Comparison of ENCODE assay signal across 1 cellular context in the genomic region with DNA sequence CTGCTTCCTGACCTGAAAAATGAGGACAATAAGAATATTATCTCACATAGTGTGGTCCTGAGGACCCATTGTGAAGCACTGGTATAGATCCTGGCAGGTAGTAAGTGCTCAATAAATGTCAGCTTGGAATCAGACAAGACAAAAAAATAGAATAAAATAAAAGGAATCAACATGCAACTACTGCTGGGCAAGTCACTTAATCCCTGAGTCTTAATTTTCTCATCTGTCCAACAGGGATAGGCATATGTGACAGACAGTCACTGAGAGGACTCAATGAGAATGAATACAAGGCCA.
TF ChIP-seq lines count a peak whose summit lies in the region.

No MANE protein-coding gene starts in this region.

TF ChIP-seq in SK-N-SH treated with all-trans-retinoic acid at 6 μM for 48 hours, 23 proteins besides CTCF, POLR2A, EP300 and RAD21 (continued from another document):
- TF ChIP-seq, protein P1, sequence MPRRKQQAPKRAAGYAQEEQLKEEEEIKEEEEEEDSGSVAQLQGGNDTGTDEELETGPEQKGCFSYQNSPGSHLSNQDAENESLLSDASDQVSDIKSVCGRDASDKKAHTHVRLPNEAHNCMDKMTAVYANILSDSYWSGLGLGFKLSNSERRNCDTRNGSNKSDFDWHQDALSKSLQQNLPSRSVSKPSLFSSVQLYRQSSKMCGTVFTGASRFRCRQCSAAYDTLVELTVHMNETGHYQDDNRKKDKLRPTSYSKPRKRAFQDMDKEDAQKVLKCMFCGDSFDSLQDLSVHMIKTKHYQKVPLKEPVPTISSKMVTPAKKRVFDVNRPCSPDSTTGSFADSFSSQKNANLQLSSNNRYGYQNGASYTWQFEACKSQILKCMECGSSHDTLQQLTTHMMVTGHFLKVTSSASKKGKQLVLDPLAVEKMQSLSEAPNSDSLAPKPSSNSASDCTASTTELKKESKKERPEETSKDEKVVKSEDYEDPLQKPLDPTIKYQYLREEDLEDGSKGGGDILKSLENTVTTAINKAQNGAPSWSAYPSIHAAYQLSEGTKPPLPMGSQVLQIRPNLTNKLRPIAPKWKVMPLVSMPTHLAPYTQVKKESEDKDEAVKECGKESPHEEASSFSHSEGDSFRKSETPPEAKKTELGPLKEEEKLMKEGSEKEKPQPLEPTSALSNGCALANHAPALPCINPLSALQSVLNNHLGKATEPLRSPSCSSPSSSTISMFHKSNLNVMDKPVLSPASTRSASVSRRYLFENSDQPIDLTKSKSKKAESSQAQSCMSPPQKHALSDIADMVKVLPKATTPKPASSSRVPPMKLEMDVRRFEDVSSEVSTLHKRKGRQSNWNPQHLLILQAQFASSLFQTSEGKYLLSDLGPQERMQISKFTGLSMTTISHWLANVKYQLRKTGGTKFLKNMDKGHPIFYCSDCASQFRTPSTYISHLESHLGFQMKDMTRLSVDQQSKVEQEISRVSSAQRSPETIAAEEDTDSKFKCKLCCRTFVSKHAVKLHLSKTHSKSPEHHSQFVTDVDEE (CRISPR knock-in tag; IDR thresholded peaks at IDR 0.05) = no peak
- TF ChIP-seq ARNTL (CRISPR knock-in tag; IDR thresholded peaks at IDR 0.05; ENCODE audit: borderline replicate concordance, low read depth) (no peak), SNAI2 (CRISPR knock-in tag; IDR thresholded peaks at IDR 0.05) (no peak), ZNF70 (CRISPR knock-in tag; IDR thresholded peaks at IDR 0.05) (no peak), ISL1 (CRISPR knock-in tag; IDR thresholded peaks at IDR 0.05) (no peak)
